1 cellular context compared by ENCODE assay signal in the genomic region with DNA sequence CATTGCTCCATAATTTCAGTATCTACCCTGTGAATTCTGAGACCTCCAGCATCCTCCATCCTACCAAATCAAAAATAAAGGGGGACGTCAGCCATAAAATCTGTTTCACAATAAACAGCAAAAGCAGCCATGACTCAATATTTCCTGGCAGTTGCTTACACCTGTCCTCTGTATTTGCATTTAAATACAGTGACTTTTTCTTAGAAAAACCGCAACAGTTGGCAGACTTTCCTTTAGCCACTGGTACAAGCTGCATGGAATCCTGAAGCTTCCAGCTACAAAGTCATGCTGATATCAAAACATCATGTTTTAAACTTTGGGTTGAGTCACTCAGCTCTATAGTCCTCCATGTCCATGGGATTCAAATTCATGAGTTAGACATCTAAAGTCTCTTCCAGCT.
TF ChIP-seq lines count a peak whose summit lies in the region.

No MANE protein-coding gene starts in this region.

TF ChIP-seq in GM23338, 12 proteins besides CTCF, POLR2A, EP300 and RAD21 (continued from another document):
- TF ChIP-seq, protein P1, sequence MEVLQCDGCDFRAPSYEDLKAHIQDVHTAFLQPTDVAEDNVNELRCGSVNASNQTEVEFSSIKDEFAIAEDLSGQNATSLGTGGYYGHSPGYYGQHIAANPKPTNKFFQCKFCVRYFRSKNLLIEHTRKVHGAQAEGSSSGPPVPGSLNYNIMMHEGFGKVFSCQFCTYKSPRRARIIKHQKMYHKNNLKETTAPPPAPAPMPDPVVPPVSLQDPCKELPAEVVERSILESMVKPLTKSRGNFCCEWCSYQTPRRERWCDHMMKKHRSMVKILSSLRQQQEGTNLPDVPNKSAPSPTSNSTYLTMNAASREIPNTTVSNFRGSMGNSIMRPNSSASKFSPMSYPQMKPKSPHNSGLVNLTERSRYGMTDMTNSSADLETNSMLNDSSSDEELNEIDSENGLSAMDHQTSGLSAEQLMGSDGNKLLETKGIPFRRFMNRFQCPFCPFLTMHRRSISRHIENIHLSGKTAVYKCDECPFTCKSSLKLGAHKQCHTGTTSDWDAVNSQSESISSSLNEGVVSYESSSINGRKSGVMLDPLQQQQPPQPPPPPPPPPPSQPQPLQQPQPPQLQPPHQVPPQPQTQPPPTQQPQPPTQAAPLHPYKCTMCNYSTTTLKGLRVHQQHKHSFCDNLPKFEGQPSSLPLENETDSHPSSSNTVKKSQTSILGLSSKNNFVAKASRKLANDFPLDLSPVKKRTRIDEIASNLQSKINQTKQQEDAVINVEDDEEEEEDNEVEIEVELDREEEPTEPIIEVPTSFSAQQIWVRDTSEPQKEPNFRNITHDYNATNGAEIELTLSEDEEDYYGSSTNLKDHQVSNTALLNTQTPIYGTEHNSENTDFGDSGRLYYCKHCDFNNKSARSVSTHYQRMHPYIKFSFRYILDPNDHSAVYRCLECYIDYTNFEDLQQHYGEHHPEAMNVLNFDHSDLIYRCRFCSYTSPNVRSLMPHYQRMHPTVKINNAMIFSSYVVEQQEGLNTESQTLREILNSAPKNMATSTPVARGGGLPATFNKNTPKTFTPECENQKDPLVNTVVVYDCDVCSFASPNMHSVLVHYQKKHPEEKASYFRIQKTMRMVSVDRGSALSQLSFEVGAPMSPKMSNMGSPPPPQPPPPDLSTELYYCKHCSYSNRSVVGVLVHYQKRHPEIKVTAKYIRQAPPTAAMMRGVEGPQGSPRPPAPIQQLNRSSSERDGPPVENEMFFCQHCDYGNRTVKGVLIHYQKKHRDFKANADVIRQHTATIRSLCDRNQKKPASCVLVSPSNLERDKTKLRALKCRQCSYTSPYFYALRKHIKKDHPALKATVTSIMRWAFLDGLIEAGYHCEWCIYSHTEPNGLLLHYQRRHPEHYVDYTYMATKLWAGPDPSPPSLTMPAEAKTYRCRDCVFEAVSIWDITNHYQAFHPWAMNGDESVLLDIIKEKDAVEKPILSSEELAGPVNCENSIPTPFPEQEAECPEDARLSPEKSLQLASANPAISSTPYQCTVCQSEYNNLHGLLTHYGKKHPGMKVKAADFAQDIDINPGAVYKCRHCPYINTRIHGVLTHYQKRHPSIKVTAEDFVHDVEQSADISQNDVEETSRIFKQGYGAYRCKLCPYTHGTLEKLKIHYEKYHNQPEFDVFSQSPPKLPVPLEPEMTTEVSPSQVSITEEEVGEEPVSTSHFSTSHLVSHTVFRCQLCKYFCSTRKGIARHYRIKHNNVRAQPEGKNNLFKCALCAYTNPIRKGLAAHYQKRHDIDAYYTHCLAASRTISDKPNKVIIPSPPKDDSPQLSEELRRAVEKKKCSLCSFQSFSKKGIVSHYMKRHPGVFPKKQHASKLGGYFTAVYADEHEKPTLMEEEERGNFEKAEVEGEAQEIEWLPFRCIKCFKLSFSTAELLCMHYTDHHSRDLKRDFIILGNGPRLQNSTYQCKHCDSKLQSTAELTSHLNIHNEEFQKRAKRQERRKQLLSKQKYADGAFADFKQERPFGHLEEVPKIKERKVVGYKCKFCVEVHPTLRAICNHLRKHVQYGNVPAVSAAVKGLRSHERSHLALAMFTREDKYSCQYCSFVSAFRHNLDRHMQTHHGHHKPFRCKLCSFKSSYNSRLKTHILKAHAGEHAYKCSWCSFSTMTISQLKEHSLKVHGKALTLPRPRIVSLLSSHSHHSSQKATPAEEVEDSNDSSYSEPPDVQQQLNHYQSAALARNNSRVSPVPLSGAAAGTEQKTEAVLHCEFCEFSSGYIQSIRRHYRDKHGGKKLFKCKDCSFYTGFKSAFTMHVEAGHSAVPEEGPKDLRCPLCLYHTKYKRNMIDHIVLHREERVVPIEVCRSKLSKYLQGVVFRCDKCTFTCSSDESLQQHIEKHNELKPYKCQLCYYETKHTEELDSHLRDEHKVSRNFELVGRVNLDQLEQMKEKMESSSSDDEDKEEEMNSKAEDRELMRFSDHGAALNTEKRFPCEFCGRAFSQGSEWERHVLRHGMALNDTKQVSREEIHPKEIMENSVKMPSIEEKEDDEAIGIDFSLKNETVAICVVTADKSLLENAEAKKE (CRISPR knock-in tag; IDR thresholded peaks at IDR 0.05), result no peak
- no peak for TF ChIP-seq NANOG (IDR thresholded peaks at IDR 0.05; ENCODE audit: borderline replicate concordance)
- no peak for TF ChIP-seq EZH2 (IDR thresholded peaks at IDR 0.05; ENCODE audit: low read depth, unreplicated experiment)
